ENCODE assay signal across 21 cellular contexts in the genomic region with DNA sequence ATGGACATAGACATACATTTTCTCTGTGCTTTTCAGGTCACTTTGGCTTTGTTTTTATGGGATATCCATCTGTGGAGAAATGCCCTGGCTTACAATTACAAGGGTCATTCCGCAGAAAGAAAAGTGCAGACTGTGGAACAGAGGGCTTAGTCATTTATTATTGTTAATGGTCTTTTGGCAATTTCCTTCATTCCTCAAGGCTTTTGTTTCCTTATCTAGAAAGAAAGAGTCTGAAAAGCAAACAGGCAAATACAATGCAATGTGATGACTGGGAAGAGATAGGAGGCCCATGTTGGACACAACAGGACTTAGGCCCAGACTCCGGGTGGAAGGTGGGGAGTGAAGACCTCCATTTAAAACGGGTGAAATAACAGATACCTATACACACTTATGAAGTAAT.
DNase-seq lines count a peak whose midpoint lies in the region; TF ChIP-seq lines count a peak whose summit lies in the region.
"Had no signal": no experiment of that assay in that cellular context is flagged by ENCODE, and none has a peak within 500 bp of the region (broad histone marks: within the 10 kb centered on the region; RNA-seq: fewer than 3 reads in every experiment).

No MANE protein-coding gene starts in this region.

- DNase-seq in GM23248 (peak; percentile 51), brain pericyte (ENCODE audit: low read depth, low spot score) (peak; percentile 61), glomerular visceral epithelial cell (ENCODE audit: extremely low spot score) (peak; percentile 44), adrenal gland (no peak), posterior vena cava (ENCODE audit: low spot score) (no peak), substantia nigra (lab: John Stamatoyannopoulos, UW) (no peak)
- no peak for DNase-seq in activated CD4-positive, CD25-positive, alpha-beta regulatory T cell (lab: John Stamatoyannopoulos, UW)
- DNase-seq: activated CD4-positive, alpha-beta T cell treated with anti-CD3 and anti-CD28 coated beads for 36 hours; activated naive CD8-positive, alpha-beta T cell treated with anti-CD3 and anti-CD28 coated beads, Interleukin-2, amount 50 U/mL, for 24 hours; activated T-cell treated with anti-CD3 and anti-CD28 coated beads, Interleukin-2, amount 50 U/mL, for 24 hours; CD8-positive, alpha-beta memory T cell; GDM1; heart left ventricle; left cardiac atrium; naive thymus-derived CD4-positive, alpha-beta T cell; NCI-H2081; RPMI8226; stimulated activated naive CD8-positive, alpha-beta T cell treated with anti-CD3 and anti-CD28 coated beads, Interleukin-15, amount 100 ng/mL, for 72 hours; T-helper 17 cell had no signal

- 68 to 69% methylated on average over 3 of the region's 3 CpGs for WGBS in GM23248 (ENCODE audit: low coverage in 1 of 2, low lambda C conversion rate in 2 of 2, missing lambda C conversion rate in 2 of 2), 2 experiments
- WGBS in adrenal gland, 4 donors, result 47 to 63% (median 59%) methylated on average over 3 of the region's 3 CpGs

- H3K36me3 ChIP-seq in GM23248 (ENCODE audit: low read depth) (no peaks in the 10 kb centered on the region), skeletal muscle satellite cell (ENCODE audit: insufficient read depth, low read length) (no peaks in the 10 kb centered on the region), adrenal gland (replicated peaks in 1 of 2) (no peaks in the 10 kb centered on the region)
- H3K36me3 ChIP-seq: heart left ventricle had no signal

- peaks cover 28% of the 10 kb centered on the region; the same call in 1 of the 2 replicates for H3K4me1 ChIP-seq in GM23248 (ENCODE audit: insufficient read depth)
- peaks cover 27% of the 10 kb centered on the region for H3K4me1 ChIP-seq in skeletal muscle satellite cell (ENCODE audit: control insufficient read depth, insufficient read depth, low read length)
- H3K4me1 ChIP-seq in adrenal gland (replicated peaks in 1 of 2), result no peaks in the 10 kb centered on the region
- H3K4me1 ChIP-seq: heart left ventricle had no signal

- no peak overlapping the region for H2AFZ ChIP-seq in GM23248

- H3F3A ChIP-seq in GM23248 (ENCODE audit: insufficient read depth), result peaks cover 16% of the 10 kb centered on the region

- TF ChIP-seq CTCF in adrenal gland (IDR thresholded peaks at IDR 0.05), result no peak

- in situ Hi-C loops in GM23248 (cut with MboI), result no loop called here

- no peaks in the 10 kb centered on the region for H3K9me2 ChIP-seq in GM23248 (ENCODE audit: insufficient read depth)

- H3K4me3 ChIP-seq in GM23248 (no peak overlapping the region), skeletal muscle satellite cell (ENCODE audit: low read length) (no peak overlapping the region), adrenal gland (no peak overlapping the region)
- H3K4me3 ChIP-seq: heart left ventricle, skin epidermis had no signal

- H3K27me3 ChIP-seq in GM23248 (replicated peaks; ENCODE audit: insufficient read depth) (no peaks in the 10 kb centered on the region), skeletal muscle satellite cell (ENCODE audit: control insufficient read depth, insufficient read depth, low read length) (no peaks in the 10 kb centered on the region), adrenal gland (no peaks in the 10 kb centered on the region)
- H3K27me3 ChIP-seq: heart left ventricle had no signal

- H3K79me2 ChIP-seq in GM23248 (ENCODE audit: insufficient read depth), result no peaks in the 10 kb centered on the region

- H3K9ac ChIP-seq in GM23248 (no peak overlapping the region), skeletal muscle satellite cell (ENCODE audit: low read depth, low read length) (no peak overlapping the region)

- no peaks in the 10 kb centered on the region for H4K20me1 ChIP-seq in GM23248 (ENCODE audit: insufficient read depth)

- no peak for TF ChIP-seq POLR2A in adrenal gland (IDR thresholded peaks at IDR 0.05)

- H3K9me3 ChIP-seq in GM23248 (ENCODE audit: low read depth) (no peaks in the 10 kb centered on the region), skeletal muscle satellite cell (replicated peaks; ENCODE audit: low read length) (no peaks in the 10 kb centered on the region), adrenal gland (replicated peaks in 1 of 3) (no peaks in the 10 kb centered on the region)
- H3K9me3 ChIP-seq: heart left ventricle had no signal

- intact Hi-C loops in adrenal gland (cut with DNase I) (no loop called here), posterior vena cava (cut with DNase I) (no loop called here)

- peak overlapping the region; percentile 21 for H3K4me2 ChIP-seq in GM23248 (ENCODE audit: unreplicated experiment)
- peak overlapping the region; percentile 1 for H3K4me2 ChIP-seq in skeletal muscle satellite cell (ENCODE audit: low read length)

- H3K27ac ChIP-seq in GM23248 (no peak overlapping the region), adrenal gland (no peak overlapping the region), substantia nigra (ENCODE audit: low read depth, low read length, poor library complexity, severe bottlenecking) (no peak overlapping the region)
- H3K27ac ChIP-seq: heart left ventricle, skin epidermis had no signal

Comparison
In these comparisons a context has a peak if more than half of its experiments do, and no peak if none do; other contexts are left out.
1. DNase-seq: peak in GM23248 (single experiment), brain pericyte (single experiment) and glomerular visceral epithelial cell (single experiment); none in adrenal gland (0 of 7), posterior vena cava (single experiment), substantia nigra (0 of 49) and activated CD4-positive, CD25-positive, alpha-beta regulatory T cell (0 of 4).